ENCODE assay signal across 10 cellular contexts in genomic region chr3:147410518-147411234, GRCh38. TPM values are rescaled to one million over a fixed set of nuclear protein-coding genes. Genes with fewer than 3 reads are reported as not detected.
DNase-seq lines count a peak whose midpoint lies in the region; ATAC-seq and TF ChIP-seq lines count a peak whose summit lies in the region.
"Had no signal": no experiment of that assay in that cellular context is flagged by ENCODE, and none has a peak within 500 bp of the region (broad histone marks: within the 10 kb centered on the region; RNA-seq: fewer than 3 reads in every experiment).

No MANE protein-coding gene starts in this region.

- H3K9me3 ChIP-seq in iPS-20b (ENCODE audit: insufficient read depth, low read depth, low read length) (no peaks in the 10 kb centered on the region; the same call in 1 of the 2 replicates), testis (no peaks in the 10 kb centered on the region)

- H3K4me1 Mint-ChIP-seq in activated T-cell treated with anti-CD3 and anti-CD28 coated beads, Interleukin-2, amount 50 U/mL, for 24 hours (ENCODE audit: low read depth), result peaks cover 40% of the 10 kb centered on the region
- H3K4me1 Mint-ChIP-seq in activated CD8-positive, alpha-beta T cell treated with anti-CD3 and anti-CD28 coated beads for 36 hours (ENCODE audit: low read depth), result peaks cover 38% of the 10 kb centered on the region

- H3K27me3 Mint-ChIP-seq in activated T-cell treated with anti-CD3 and anti-CD28 coated beads, Interleukin-2, amount 50 U/mL, for 24 hours, result peaks cover 86% of the 10 kb centered on the region
- peaks cover 79% of the 10 kb centered on the region for H3K27me3 Mint-ChIP-seq in activated CD8-positive, alpha-beta T cell treated with anti-CD3 and anti-CD28 coated beads for 36 hours

- H3K4me3 Mint-ChIP-seq in activated T-cell treated with anti-CD3 and anti-CD28 coated beads, Interleukin-2, amount 50 U/mL, for 24 hours, result peak overlapping the region; percentile 46
- H3K4me3 Mint-ChIP-seq in activated CD8-positive, alpha-beta T cell treated with anti-CD3 and anti-CD28 coated beads for 36 hours, result peak overlapping the region; percentile 26

- H3K27ac ChIP-seq in iPS-20b (ENCODE audit: low read length) (no peak overlapping the region), testis (no peak overlapping the region)

- no peaks in the 10 kb centered on the region for H3K36me3 Mint-ChIP-seq in activated T-cell treated with anti-CD3 and anti-CD28 coated beads, Interleukin-2, amount 50 U/mL, for 24 hours (ENCODE audit: low read depth)
- H3K36me3 Mint-ChIP-seq in activated CD8-positive, alpha-beta T cell treated with anti-CD3 and anti-CD28 coated beads for 36 hours (ENCODE audit: low read depth), result peaks cover 27% of the 10 kb centered on the region

- no peak for TF ChIP-seq CTCF in activated CD8-positive, alpha-beta T cell treated with anti-CD3 and anti-CD28 coated beads for 36 hours (IDR thresholded peaks at IDR 0.05)
- no peak for TF ChIP-seq CTCF in testis (IDR thresholded peaks at IDR 0.05)

- no peaks in the 10 kb centered on the region for H3K36me3 ChIP-seq in iPS-20b (ENCODE audit: insufficient read depth, low read depth, low read length)
- no peaks in the 10 kb centered on the region for H3K36me3 ChIP-seq in testis (ENCODE audit: low read depth, missing control alignments)

- H3K9me3 Mint-ChIP-seq in activated T-cell treated with anti-CD3 and anti-CD28 coated beads, Interleukin-2, amount 50 U/mL, for 24 hours, result peaks cover 6% of the 10 kb centered on the region
- peaks cover 9% of the 10 kb centered on the region for H3K9me3 Mint-ChIP-seq in activated CD8-positive, alpha-beta T cell treated with anti-CD3 and anti-CD28 coated beads for 36 hours

- POLR2A ChIA-PET in activated CD8-positive, alpha-beta T cell treated with anti-CD3 and anti-CD28 coated beads for 36 hours (lab: Charles Lee), result no interaction called here

- H3K4me1 ChIP-seq in iPS-20b (ENCODE audit: insufficient read depth, low read length), result peaks cover 19% of the 10 kb centered on the region; the same call in 1 of the 2 replicates
- peaks cover 7% of the 10 kb centered on the region for H3K4me1 ChIP-seq in testis

- H3K4me3 ChIP-seq in iPS-20b (ENCODE audit: low read length) (peak overlapping the region; percentile 64; the same call in 1 of the 2 replicates), testis (peak overlapping the region; percentile 3 to 21)

- ATAC-seq in activated CD8-positive, alpha-beta T cell treated with anti-CD3 and anti-CD28 coated beads for 36 hours, result peak; percentile 37

- CTCF ChIA-PET in activated CD8-positive, alpha-beta T cell treated with anti-CD3 and anti-CD28 coated beads for 36 hours (lab: Charles Lee), result interaction anchor here (1.2 to 2.3 kb wide), 2 partner anchors 11 to 19 kb away, joined by 3 to 5 read pairs; no protein-coding TSS in a partner anchor

- H3K27ac Mint-ChIP-seq in activated T-cell treated with anti-CD3 and anti-CD28 coated beads, Interleukin-2, amount 50 U/mL, for 24 hours, result peak overlapping the region; percentile 82
- no peak overlapping the region for H3K27ac Mint-ChIP-seq in activated CD8-positive, alpha-beta T cell treated with anti-CD3 and anti-CD28 coated beads for 36 hours

- TF ChIP-seq POLR2A in testis (IDR thresholded peaks at IDR 0.05), result no peak

- WGBS in testis, 2 donors, result 5 to 7% methylated on average over 28 to 42 of the region's 63 CpGs

- H3K9ac ChIP-seq in iPS-20b (ENCODE audit: low read depth, low read length), result peak overlapping the region; percentile 3; the same call in 1 of the 2 replicates

- peaks cover 100% of the 10 kb centered on the region for H3K27me3 ChIP-seq in iPS-20b (ENCODE audit: insufficient read depth, low read length)
- no peaks in the 10 kb centered on the region for H3K27me3 ChIP-seq in testis

- no peak for DNase-seq in activated T-cell treated with anti-CD3 and anti-CD28 coated beads, Interleukin-2, amount 50 U/mL, for 24 hours
- no peak for DNase-seq in activated T-cell treated with anti-CD3 and anti-CD28 coated beads, Interleukin-2, amount 50 U/mL, for 1 hour
- DNase-seq in activated CD8-positive, alpha-beta T cell treated with anti-CD3 and anti-CD28 coated beads for 36 hours, result peak; percentile 27
- DNase-seq in testis, result peak; percentile 23
- DNase-seq in head of caudate nucleus, result no peak
- no peak for DNase-seq in activated CD8-positive, alpha-beta memory T cell treated with anti-CD3 and anti-CD28 coated beads, Interleukin-2, amount 50 U/mL, for 48 hours
- DNase-seq in NCI-H2227 (lab: John Stamatoyannopoulos, UW; ENCODE audit: unreplicated experiment), result no peak
- DNase-seq: GDM1 had no signal

- intact Hi-C loops in activated CD8-positive, alpha-beta T cell treated with anti-CD3 and anti-CD28 coated beads for 36 hours (cut with micrococcal nuclease), result loop anchor here (10.0 kb wide), 1 partner anchor 56 kb away; no protein-coding TSS in a partner anchor
- intact Hi-C loops in testis (cut with DNase I; ENCODE audit: low total_unique reads) (no loop called here), head of caudate nucleus (cut with DNase I) (no loop called here)

RNA-seq across cellular contexts. Expression of gene ZIC1, which starts 1.5 kb away (rescaled TPM):
- total RNA-seq in activated CD8-positive, alpha-beta T cell treated with anti-CD3 and anti-CD28 coated beads for 36 hours, result not detected
- 1 to 10 TPM; 3.3 to 3.5 TPM for total RNA-seq in testis
- 1.4 TPM for polyA plus RNA-seq in testis (ENCODE audit: insufficient read depth, low read depth, low replicate concordance)
- total RNA-seq: dermis microvascular lymphatic vessel endothelial cell had no signal

RNA-seq across cellular contexts. Expression of gene ZIC4, which starts 4.3 kb away (rescaled TPM):
- not detected for total RNA-seq in activated CD8-positive, alpha-beta T cell treated with anti-CD3 and anti-CD28 coated beads for 36 hours
- total RNA-seq in testis, result under 1 TPM; 0.06 to 0.31 TPM
- 0.55 TPM for polyA plus RNA-seq in testis (ENCODE audit: insufficient read depth, low read depth, low replicate concordance)
- total RNA-seq: dermis microvascular lymphatic vessel endothelial cell had no signal

Comparison
In these comparisons a context has a peak if more than half of its experiments do, and no peak if none do; other contexts are left out.
1. DNase-seq: peak in activated CD8-positive, alpha-beta T cell treated with anti-CD3 and anti-CD28 coated beads for 36 hours (single experiment) and testis (single experiment); none in activated T-cell treated with anti-CD3 and anti-CD28 coated beads, Interleukin-2, amount 50 U/mL, for 24 hours (single experiment), activated T-cell treated with anti-CD3 and anti-CD28 coated beads, Interleukin-2, amount 50 U/mL, for 1 hour (single experiment), head of caudate nucleus (0 of 42), activated CD8-positive, alpha-beta memory T cell treated with anti-CD3 and anti-CD28 coated beads, Interleukin-2, amount 50 U/mL, for 48 hours (single experiment) and NCI-H2227 (single experiment).
2. RNA of gene ZIC1, which starts 1.5 kb away (total RNA-seq): 3.3 to 3.5 TPM in testis; not detected in activated CD8-positive, alpha-beta T cell treated with anti-CD3 and anti-CD28 coated beads for 36 hours; every median in the first group is over 4 times any median in the second.